Comparison of ENCODE assay signal across 10 cellular contexts in genomic region chr1:73593804-73594203, GRCh38.
DNase-seq lines count a peak whose midpoint lies in the region; ATAC-seq and TF ChIP-seq lines count a peak whose summit lies in the region.
"Had no signal": no experiment of that assay in that cellular context is flagged by ENCODE, and none has a peak within 500 bp of the region (broad histone marks: within the 10 kb centered on the region; RNA-seq: fewer than 3 reads in every experiment).

No MANE protein-coding gene starts in this region.

- TF ChIP-seq CTCF in Calu3 (IDR thresholded peaks at IDR 0.05; ENCODE audit: unreplicated experiment) (no peak), epithelial cell of proximal tubule (conservative IDR thresholded peaks at IDR 0.05; ENCODE audit: low read depth, low read length) (no peak), neural crest cell (conservative IDR thresholded peaks at IDR 0.05) (no peak)

- intact Hi-C loops in Calu3 (cut with micrococcal nuclease; ENCODE audit: unreplicated experiment), result loop anchor here (1.0 kb wide), 1 partner anchor 81 kb away; no protein-coding TSS in a partner anchor

- H3K27ac Mint-ChIP-seq in Calu3 (ENCODE audit: unreplicated experiment) (peak overlapping the region; percentile 89), neural crest cell (ENCODE audit: unreplicated experiment) (peak overlapping the region; percentile 83)

- peak; percentile 19 for DNase-seq in Calu3
- peak; percentile 57 for DNase-seq in NAMALWA (ENCODE audit: low spot score)
- DNase-seq in epithelial cell of proximal tubule (ENCODE audit: low read depth), result peak; percentile 15
- no peak for DNase-seq in neural crest cell (ENCODE audit: low read depth, low spot score)
- no peak for DNase-seq in NCI-H1417 treated with DMSO at 0.1 percent for 48 hours (lab: John Stamatoyannopoulos, UW)
- DNase-seq: amniotic stem cell; stimulated activated CD4-positive, alpha-beta T cell treated with anti-CD3 and anti-CD28 coated beads, Interleukin-4, amount 100 ng/mL, for 24 hours had no signal

- no peaks in the 10 kb centered on the region for H3K9me3 Mint-ChIP-seq in Calu3 (ENCODE audit: low read depth, unreplicated experiment)
- peaks cover 9% of the 10 kb centered on the region for H3K9me3 Mint-ChIP-seq in neural crest cell

- ATAC-seq in GM21423 (IDR thresholded peaks at IDR 0.05; ENCODE audit: unreplicated experiment) (no peak), GM18498 (IDR thresholded peaks at IDR 0.05; ENCODE audit: unreplicated experiment) (no peak), GM21447 (IDR thresholded peaks at IDR 0.05; ENCODE audit: unreplicated experiment) (no peak)

- H3K4me3 Mint-ChIP-seq in Calu3 (ENCODE audit: low read depth, unreplicated experiment), result peak overlapping the region; percentile 57
- H3K4me3 Mint-ChIP-seq in neural crest cell, result no peak overlapping the region

- H3K4me3 ChIP-seq in epithelial cell of proximal tubule (ENCODE audit: low read depth, low read length), result no peak overlapping the region

- H3K36me3 Mint-ChIP-seq in Calu3 (ENCODE audit: insufficient read depth, unreplicated experiment), result peaks cover 7% of the 10 kb centered on the region
- peaks cover 9% of the 10 kb centered on the region for H3K36me3 Mint-ChIP-seq in neural crest cell (ENCODE audit: low read depth)

- CTCF ChIA-PET in Calu3 (lab: Charles Lee), result interaction anchor here (1.2 kb wide), 1 partner anchor 11 kb away, joined by 3 read pairs; no protein-coding TSS in a partner anchor

- no TSS peak for BruUV-seq in Calu3 (replicated peaks; lab: Mats Ljungman, UMichigan)

- H3K27me3 Mint-ChIP-seq in Calu3 (ENCODE audit: unreplicated experiment) (no peaks in the 10 kb centered on the region), neural crest cell (ENCODE audit: low read depth) (no peaks in the 10 kb centered on the region)

- peaks cover 35% of the 10 kb centered on the region for H3K4me1 Mint-ChIP-seq in Calu3 (ENCODE audit: low read depth, unreplicated experiment)
- H3K4me1 Mint-ChIP-seq in neural crest cell, result peaks cover 27% of the 10 kb centered on the region

Comparison
In these comparisons a context has a peak if more than half of its experiments do, and no peak if none do; other contexts are left out.
1. DNase-seq: peak in Calu3 (single experiment), NAMALWA (single experiment) and epithelial cell of proximal tubule (single experiment); none in neural crest cell (single experiment) and NCI-H1417 treated with DMSO at 0.1 percent for 48 hours (single experiment).